In the genomic region with DNA sequence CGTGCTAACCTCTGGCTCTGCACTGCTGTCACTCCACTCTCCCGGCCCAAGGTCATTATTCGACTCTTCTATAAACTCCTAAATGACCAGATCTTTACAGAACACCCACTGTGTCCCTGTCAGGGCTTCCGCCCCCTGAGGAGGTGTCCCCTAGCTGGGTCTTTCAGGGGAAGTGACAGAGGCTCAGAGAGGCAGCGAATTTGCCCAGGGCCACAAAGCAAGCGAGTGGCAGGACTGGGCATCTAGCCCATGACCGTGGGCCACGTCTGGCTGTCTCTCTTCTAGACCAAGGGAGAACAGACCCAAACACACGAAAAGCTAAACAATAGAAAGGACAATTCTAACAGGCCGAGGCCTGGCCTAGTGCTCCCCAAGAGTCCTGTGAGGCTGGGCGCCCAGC, we compare ENCODE assay signal across 17 cellular contexts. TPM values are rescaled to one million over a fixed set of nuclear protein-coding genes. Genes with fewer than 3 reads are reported as not detected.
A peak's percentile ranks its signal among the peaks of the same experiment; 100 is the strongest.
DNase-seq lines count a peak whose midpoint lies in the region; TF ChIP-seq lines count a peak whose summit lies in the region.
"Had no signal": no experiment of that assay in that cellular context is flagged by ENCODE, and none has a peak within 500 bp of the region (broad histone marks: within the 10 kb centered on the region; RNA-seq: fewer than 3 reads in every experiment).

No MANE protein-coding gene starts in this region.

- no peaks in the 10 kb centered on the region for H3K36me3 ChIP-seq in H7 (replicated peaks; ENCODE audit: control insufficient read depth, insufficient read depth, low read length)
- no peaks in the 10 kb centered on the region for H3K36me3 ChIP-seq in WERI-Rb-1
- no peaks in the 10 kb centered on the region for H3K36me3 ChIP-seq in tibial nerve
- no peaks in the 10 kb centered on the region for H3K36me3 ChIP-seq in vagina

- no peak for TF ChIP-seq EP300 in tibial nerve (IDR thresholded peaks at IDR 0.05)

- H3K4me3 Mint-ChIP-seq in neural crest cell = no peak overlapping the region
- H3K4me3 Mint-ChIP-seq: CD4-positive, alpha-beta memory T cell had no signal

- no peaks in the 10 kb centered on the region for H3K27me3 ChIP-seq in H7 (ENCODE audit: control insufficient read depth, insufficient read depth, low read length)
- no peaks in the 10 kb centered on the region for H3K27me3 ChIP-seq in WERI-Rb-1 (ENCODE audit: insufficient read depth, low read depth, severe bottlenecking)
- peaks cover 0 to 6% of the 10 kb centered on the region in 2 donors for H3K27me3 ChIP-seq in tibial nerve
- H3K27me3 ChIP-seq in vagina = no peaks in the 10 kb centered on the region

- DNase-seq in H7 (peak; percentile 33), WERI-Rb-1 (peak; percentile 4), neural crest cell (ENCODE audit: low read depth, low spot score) (no peak), tibial nerve (ENCODE audit: low spot score in 2 of 2) (no peak), vagina (ENCODE audit: extremely low spot score in 2 of 2) (no peak), mucosa of gallbladder (ENCODE audit: low spot score) (no peak)
- DNase-seq: C1 segment of cervical spinal cord; Calu3; CD4-positive, alpha-beta memory T cell; COR-L47; DMS53; DMS79 treated with DMSO at 0.1 percent for 48 hours; GF-D8; GOT3; HCEC 1CT had no signal

- H3K27me3 Mint-ChIP-seq in neural crest cell (ENCODE audit: low read depth) = peaks cover 12% of the 10 kb centered on the region

- no peak overlapping the region for H3K27ac ChIP-seq in WERI-Rb-1
- H3K27ac ChIP-seq in tibial nerve = no peak overlapping the region
- no peak overlapping the region for H3K27ac ChIP-seq in vagina

- WGBS in tibial nerve, 2 donors = 76% methylated on average over 11 of the region's 11 CpGs

- H3K36me3 Mint-ChIP-seq in neural crest cell (ENCODE audit: low read depth) = no peaks in the 10 kb centered on the region
- H3K36me3 Mint-ChIP-seq: CD4-positive, alpha-beta memory T cell had no signal

- TF ChIP-seq POLR2A in tibial nerve (IDR thresholded peaks at IDR 0.05) = no peak
- TF ChIP-seq POLR2A in vagina (IDR thresholded peaks at IDR 0.05) = no peak

- no peaks in the 10 kb centered on the region for H3K4me1 Mint-ChIP-seq in neural crest cell
- H3K4me1 Mint-ChIP-seq: CD4-positive, alpha-beta memory T cell had no signal

- H3K9me3 ChIP-seq in WERI-Rb-1 (ENCODE audit: severe bottlenecking) (peaks cover 15% of the 10 kb centered on the region), tibial nerve (peaks cover 0 to 18% (median 2%) of the 10 kb centered on the region in 4 donors), vagina (no peaks in the 10 kb centered on the region)

- H3K4me1 ChIP-seq in tibial nerve = no peaks in the 10 kb centered on the region
- H3K4me1 ChIP-seq in vagina = no peaks in the 10 kb centered on the region

- TF ChIP-seq CTCF in WERI-Rb-1 (IDR thresholded peaks at IDR 0.05; ENCODE audit: low read depth, low read length) (no peak), neural crest cell (conservative IDR thresholded peaks at IDR 0.05) (no peak), tibial nerve (IDR thresholded peaks at IDR 0.05) (no peak), vagina (IDR thresholded peaks at IDR 0.05) (no peak)

- peaks cover 6% of the 10 kb centered on the region for H3K9me3 Mint-ChIP-seq in neural crest cell

- peak overlapping the region; percentile 58 for H3K27ac Mint-ChIP-seq in neural crest cell (ENCODE audit: unreplicated experiment)
- H3K27ac Mint-ChIP-seq: CD4-positive, alpha-beta memory T cell had no signal

- H3K4me3 ChIP-seq in H7 (ENCODE audit: insufficient read depth, low read depth, low read length) (no peak overlapping the region), WERI-Rb-1 (ENCODE audit: low read depth, low read length) (no peak overlapping the region), tibial nerve (no peak overlapping the region), vagina (no peak overlapping the region)

- intact Hi-C loops in vagina (cut with DNase I) = no loop called here

RNA-seq across cellular contexts. Expression of a gene that starts 27.4 kb away (rescaled TPM):
- total RNA-seq in H7 (2014; rRNA removed; shearing (Covaris generic)) = 0.52 and 0.89 TPM in 2 replicates
- total RNA-seq in neural crest cell = not detected in 2 replicates
- total RNA-seq in tibial nerve = 1 to 10 TPM in 2 of 4 donors, under 1 TPM in 2; 0.21 to 2.4 (median 0.71) TPM
- total RNA-seq in vagina = 1.2 TPM
- total RNA-seq in mucosa of gallbladder = 3.6 TPM
- total RNA-seq: A172; CD4-positive, alpha-beta memory T cell; G401 had no signal

Comparison
In these comparisons a context has a peak if more than half of its experiments do, and no peak if none do; other contexts are left out.
1. DNase-seq: peak in H7 (single experiment) and WERI-Rb-1 (single experiment); none in neural crest cell (single experiment), tibial nerve (0 of 2), vagina (0 of 2) and mucosa of gallbladder (single experiment).